ENCODE assay signal across 14 cellular contexts in genomic region chr13:35190241-35190640, GRCh38.
"Had no signal": no experiment of that assay in that cellular context is flagged by ENCODE, and none has a peak within 500 bp of the region (broad histone marks: within the 10 kb centered on the region; RNA-seq: fewer than 3 reads in every experiment).

No MANE protein-coding gene starts in this region.

- H3K36me3 ChIP-seq: upper lobe of left lung had no signal

- ATAC-seq: activated CD8-positive, alpha-beta T cell treated with anti-CD3 and anti-CD28 coated beads, Interleukin-2, amount 10 ng/mL, durations not matched to agents 7 days and 5 days; activated naive CD4-positive, alpha-beta T cell treated with anti-CD3 and anti-CD28 coated beads, Interleukin-2, amount 50 U/mL, for 72 hours; activated T-cell treated with anti-CD3 and anti-CD28 coated beads, Interleukin-2, amount 50 U/mL, for 72 hours; stimulated activated naive CD8-positive, alpha-beta T cell treated with anti-CD3 and anti-CD28 coated beads, Interleukin-15, amount 100 ng/mL, for 72 hours had no signal

- H3K4me3 ChIP-seq: lung, upper lobe of left lung had no signal

- H3K27me3 ChIP-seq: upper lobe of left lung had no signal

- H3K4me1 ChIP-seq: upper lobe of left lung had no signal

- H3K27ac ChIP-seq: upper lobe of left lung had no signal

- H3K9me3 ChIP-seq: upper lobe of left lung had no signal

- DNase-seq: activated B cell treated with CpG ODN at 0.5 μM for 24 hours; activated CD4-positive, alpha-beta T cell treated with anti-CD3 and anti-CD28 coated beads for 48 hours; activated CD8-positive, alpha-beta memory T cell treated with anti-CD3 and anti-CD28 coated beads, Interleukin-2, amount 50 U/mL, for 4 hours; activated CD8-positive, alpha-beta T cell treated with anti-CD3 and anti-CD28 coated beads, Interleukin-2, amount 10 ng/mL, durations not matched to agents 7 days and 5 days; activated gamma-delta T cell; activated T-cell treated with anti-CD3 and anti-CD28 coated beads, Interleukin-2, amount 50 U/mL, for 72 hours; amygdala; effector CD8-positive, alpha-beta T cell; stimulated activated CD4-positive, alpha-beta T cell treated with anti-CD3 and anti-CD28 coated beads, Interleukin-1b, Interleukin-23, amount 100 ng/mL, for 48 hours; stimulated activated naive CD8-positive, alpha-beta T cell treated with anti-CD3 and anti-CD28 coated beads, Interleukin-15, amount 100 ng/mL, for 72 hours; SW 1271; upper lobe of left lung had no signal
